Comparison of ENCODE assay signal across 23 cellular contexts in the genomic region with DNA sequence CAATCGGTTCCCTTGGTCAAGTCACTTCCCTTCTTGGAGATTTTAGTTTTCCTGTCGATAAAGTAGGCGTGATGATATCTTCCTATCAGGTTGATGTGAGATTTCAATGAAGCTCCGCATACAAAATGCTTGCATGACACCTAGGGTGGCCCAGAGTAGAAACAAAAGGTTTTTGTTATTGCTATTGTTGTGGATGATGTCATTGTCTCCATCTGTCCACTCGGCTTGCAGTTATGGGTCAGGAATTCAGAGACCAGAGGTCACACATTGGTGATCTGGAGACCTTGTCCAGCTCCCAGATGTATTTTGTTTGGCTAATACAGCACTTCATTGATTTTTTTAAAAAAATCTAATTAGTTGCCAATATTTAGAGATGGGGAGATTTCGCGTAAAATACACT.
DNase-seq lines count a peak whose midpoint lies in the region; ATAC-seq, FAIRE-seq and TF ChIP-seq lines count a peak whose summit lies in the region.
"Had no signal": no experiment of that assay in that cellular context is flagged by ENCODE, and none has a peak within 500 bp of the region (broad histone marks: within the 10 kb centered on the region; RNA-seq: fewer than 3 reads in every experiment).

No MANE protein-coding gene starts in this region.

- no peak overlapping the region for H3K23ac ChIP-seq in IMR-90 (ENCODE audit: low read depth, low read length)

- H3K14ac ChIP-seq in IMR-90 (replicated peaks; ENCODE audit: low read depth, low read length) = no peak overlapping the region

- no TSS peak for BruUV-seq in IMR-90 (replicated peaks; lab: Mats Ljungman, UMichigan)

- POLR2A ChIA-PET in IMR-90 (lab: Charles Lee; ENCODE audit: unreplicated experiment) = no interaction called here

- CTCF ChIA-PET in IMR-90 (lab: Yijun Ruan, JAX) = interaction anchor here (0.7 kb wide), 1 partner anchor 151 kb away, joined by 3 read pairs; no protein-coding TSS in a partner anchor

- H3K4me3 Mint-ChIP-seq in chondrocyte (ENCODE audit: unreplicated experiment) = no peak overlapping the region
- H3K4me3 Mint-ChIP-seq: activated naive CD4-positive, alpha-beta T cell treated with anti-CD3 and anti-CD28 coated beads, Interleukin-2, amount 50 U/mL, for 24 hours; CD8-positive, alpha-beta memory T cell; stimulated activated memory B cell treated with anti-CD40 and anti-IgM and Interleukin-4, amounts not matched to agents 10 μg/mL and 1 μg/mL and 100 μg/mL, for 72 hours had no signal

- no peak overlapping the region; the same call in 1 of the 2 replicates for H2AK5ac ChIP-seq in IMR-90 (ENCODE audit: low read depth, low read length)

- H4K91ac ChIP-seq in IMR-90 (ENCODE audit: insufficient read depth, low read depth, low read length) = no peak overlapping the region; the same call in 1 of the 2 replicates

- H4K5ac ChIP-seq in IMR-90 (ENCODE audit: low read depth, low read length) = no peak overlapping the region

- H2BK5ac ChIP-seq in IMR-90 (ENCODE audit: low read depth, low read length, poor library complexity, severe bottlenecking) = no peak overlapping the region

- no peak overlapping the region for H4K8ac ChIP-seq in IMR-90 (ENCODE audit: low read depth in 2 of 2, low read length in 2 of 2)

- H3K36me3 Mint-ChIP-seq in chondrocyte (ENCODE audit: low read depth) = peaks cover 2% of the 10 kb centered on the region
- H3K36me3 Mint-ChIP-seq: activated naive CD4-positive, alpha-beta T cell treated with anti-CD3 and anti-CD28 coated beads, Interleukin-2, amount 50 U/mL, for 24 hours; CD8-positive, alpha-beta memory T cell; stimulated activated memory B cell treated with anti-CD40 and anti-IgM and Interleukin-4, amounts not matched to agents 10 μg/mL and 1 μg/mL and 100 μg/mL, for 72 hours had no signal

- H4K20me1 ChIP-seq in IMR-90 (ENCODE audit: insufficient read depth, low read length) (no peaks in the 10 kb centered on the region), keratinocyte (ENCODE audit: control insufficient read depth, extremely low read depth, insufficient read depth, low read length) (no peaks in the 10 kb centered on the region)

- H3K79me2 ChIP-seq in keratinocyte (ENCODE audit: control insufficient read depth, insufficient read depth, low read length) = no peaks in the 10 kb centered on the region

- no peaks in the 10 kb centered on the region for H3K27me3 Mint-ChIP-seq in chondrocyte (ENCODE audit: low read depth)

- H2AFZ ChIP-seq in IMR-90 (replicated peaks; ENCODE audit: low read length, poor library complexity) = no peak overlapping the region
- H2AFZ ChIP-seq in keratinocyte (ENCODE audit: control insufficient read depth, low read length) = no peak overlapping the region

- no peak for TF ChIP-seq POLR2A in IMR-90 (IDR thresholded peaks at IDR 0.05; ENCODE audit: low read depth, low read length)

- no peak for TF ChIP-seq RAD21 in IMR-90 (IDR thresholded peaks at IDR 0.05; ENCODE audit: low read length)

- peaks cover 3% of the 10 kb centered on the region for H3K9me3 Mint-ChIP-seq in chondrocyte (ENCODE audit: low read depth)

- H2BK120ac ChIP-seq in IMR-90 (ENCODE audit: low read depth, low read length) = peak overlapping the region; percentile 49; the same call in 1 of the 2 replicates

- no peaks in the 10 kb centered on the region for H3K36me3 ChIP-seq in IMR-90 (ENCODE audit: control insufficient read depth, insufficient read depth, low read length)
- H3K36me3 ChIP-seq in keratinocyte (ENCODE audit: control insufficient read depth in 2 of 2, extremely low read depth in 1 of 2, insufficient read depth in 2 of 2, low read length in 2 of 2) = no peaks in the 10 kb centered on the region
- H3K36me3 ChIP-seq: left lung had no signal

- H3K4me1 ChIP-seq in IMR-90 (ENCODE audit: control insufficient read depth, insufficient read depth, low read length) (peaks cover 18% of the 10 kb centered on the region), keratinocyte (ENCODE audit: control insufficient read depth, extremely low read depth, insufficient read depth, low read length) (peaks cover 31% of the 10 kb centered on the region)

- H3K27ac ChIP-seq in IMR-90 (ENCODE audit: insufficient read depth, low read length) = no peak overlapping the region
- H3K27ac ChIP-seq in keratinocyte (ENCODE audit: control insufficient read depth, insufficient read depth, low read length) = no peak overlapping the region
- H3K27ac ChIP-seq: HL-60, left lung, psoas muscle, SK-N-MC, VCaP had no signal

- dilution Hi-C loops in IMR-90 (cut with HindIII; ENCODE audit: low sequenced_read_pairs, unreplicated experiment) (no loop called here), keratinocyte (cut with MboI; ENCODE audit: extremely low pct_ligation_motif_present, low sequenced_read_pairs) (no loop called here)

- no peak overlapping the region for H2AK9ac ChIP-seq in IMR-90 (replicated peaks; ENCODE audit: low read depth, low read length, poor library complexity)

- peak overlapping the region; percentile 21; the same call in 1 of the 2 replicates for H3K4ac ChIP-seq in IMR-90 (ENCODE audit: low read depth, low read length)

- H3K4me3 ChIP-seq in IMR-90 (ENCODE audit: insufficient read depth, low read depth, low read length) (no peak overlapping the region), keratinocyte (ENCODE audit: control insufficient read depth in 2 of 3, extremely low read depth in 1 of 3, insufficient read depth in 2 of 3, low read depth in 1 of 3, low read length in 3 of 3) (no peak overlapping the region)
- H3K4me3 ChIP-seq: left lung, psoas muscle, SK-N-MC, smooth muscle cell had no signal

- in situ Hi-C loops in IMR-90 (cut with MboI; ENCODE audit: low sequenced_read_pairs) = loop anchor here (10.0 kb wide), 1 partner anchor 585 kb away; no protein-coding TSS in a partner anchor

- WGBS in IMR-90 (ENCODE audit: extremely low coverage in 2 of 2, insufficient read length in 1 of 2), 2 experiments = no CpG with 5 or more reads among the region's 7 CpGs

- H2BK20ac ChIP-seq in IMR-90 (ENCODE audit: low read depth, low read length) = peak overlapping the region; percentile 46; the same call in 1 of the 2 replicates

- H3K9me3 ChIP-seq in IMR-90 (ENCODE audit: control insufficient read depth, insufficient read depth, low read length) = peaks cover 2% of the 10 kb centered on the region; the same call in 1 of the 2 replicates
- no peaks in the 10 kb centered on the region for H3K9me3 ChIP-seq in keratinocyte (ENCODE audit: control insufficient read depth, low read depth, low read length)
- H3K9me3 ChIP-seq: left lung, psoas muscle had no signal

- H3K27me3 ChIP-seq in IMR-90 (ENCODE audit: control insufficient read depth, insufficient read depth, low read length) = peaks cover 19% of the 10 kb centered on the region
- H3K27me3 ChIP-seq in keratinocyte (ENCODE audit: control insufficient read depth, extremely low read depth, insufficient read depth, low read length) = no peaks in the 10 kb centered on the region

- FAIRE-seq in keratinocyte (lab: Jason Lieb, UNC) = peak; percentile 23

- TF ChIP-seq CTCF in IMR-90 (conservative IDR thresholded peaks at IDR 0.05; ENCODE audit: low read depth, low read length) (no peak), chondrocyte (IDR thresholded peaks at IDR 0.05) (no peak), keratinocyte (optimal IDR thresholded peaks at IDR 0.05 in 1 of 3, IDR thresholded peaks at IDR 0.05 in 1 of 3, conservative IDR thresholded peaks at IDR 0.05 in 1 of 3; ENCODE audit: extremely low read depth in 1 of 3, insufficient read depth in 2 of 3, low read length in 3 of 3) (no peak)

- DNase-seq in IMR-90 = peak; percentile 21
- DNase-seq in chondrocyte (ENCODE audit: low spot score) = no peak
- DNase-seq in keratinocyte (ENCODE audit: low read depth, low spot score) = no peak
- no peak for DNase-seq in sciatic nerve (ENCODE audit: low spot score)
- no peak for DNase-seq in iPS-NIHi11 (ENCODE audit: low spot score)
- no peak for DNase-seq in GM03348 (ENCODE audit: low spot score)
- DNase-seq in activated CD4-positive, CD25-positive, alpha-beta regulatory T cell (lab: John Stamatoyannopoulos, UW) = no peak
- DNase-seq: activated CD4-positive, alpha-beta T cell treated with anti-CD3 and anti-CD28 coated beads, Interleukin-2, amount 50 U/mL, for 1 hour; aorta; CD8-positive, alpha-beta memory T cell; effector CD4-positive, alpha-beta T cell; left lung; NCI-H1417; NCI-H510A; psoas muscle had no signal

- H3K79me1 ChIP-seq in IMR-90 (ENCODE audit: low read depth in 1 of 2, low read length in 2 of 2) = no peaks in the 10 kb centered on the region

- no peak overlapping the region for H3K4me2 ChIP-seq in IMR-90 (ENCODE audit: low read depth, low read length)
- H3K4me2 ChIP-seq in keratinocyte (ENCODE audit: control insufficient read depth, extremely low read depth, insufficient read depth, low read depth, low read length) = no peak overlapping the region
- H3K4me2 ChIP-seq: smooth muscle cell had no signal

- ATAC-seq in IMR-90 (ENCODE audit: low read depth) = no peak
- peak; percentile 30 for ATAC-seq in sciatic nerve
- ATAC-seq: esophagus mucosa; left lung; Panc1; stimulated activated memory B cell treated with anti-CD40 and anti-IgM and Interleukin-4, amounts not matched to agents 10 μg/mL and 1 μg/mL and 100 μg/mL, for 72 hours had no signal

- intact Hi-C loops in IMR-90 (cut with micrococcal nuclease) (no loop called here), sciatic nerve (cut with DNase I) (no loop called here)

- H3K18ac ChIP-seq in IMR-90 (ENCODE audit: low read depth, low read length) = no peak overlapping the region

- H3K9me1 ChIP-seq in IMR-90 (ENCODE audit: insufficient read depth, low read length) (peaks cover 8% of the 10 kb centered on the region; the same call in 1 of the 2 replicates), keratinocyte (ENCODE audit: control insufficient read depth, extremely low read depth, insufficient read depth, low read length) (no peaks in the 10 kb centered on the region)

- H3K4me1 Mint-ChIP-seq in chondrocyte (ENCODE audit: low read depth) = peaks cover 69% of the 10 kb centered on the region
- H3K4me1 Mint-ChIP-seq: activated naive CD4-positive, alpha-beta T cell treated with anti-CD3 and anti-CD28 coated beads, Interleukin-2, amount 50 U/mL, for 24 hours; CD8-positive, alpha-beta memory T cell; stimulated activated memory B cell treated with anti-CD40 and anti-IgM and Interleukin-4, amounts not matched to agents 10 μg/mL and 1 μg/mL and 100 μg/mL, for 72 hours had no signal

- H3K9ac ChIP-seq in IMR-90 (ENCODE audit: low read depth, low read length) (no peak overlapping the region), keratinocyte (ENCODE audit: control insufficient read depth, extremely low read depth, insufficient read depth, low read length) (no peak overlapping the region)

- H3K56ac ChIP-seq in IMR-90 (ENCODE audit: extremely low read depth, insufficient read depth, low read length) = no peak overlapping the region

- 0 out of 3 replicates have a peak overlapping the region, but pooled peaks have one; percentile 5 for H2BK15ac ChIP-seq in IMR-90 (ENCODE audit: low read depth, low read length)

- H3K27ac Mint-ChIP-seq in chondrocyte (ENCODE audit: unreplicated experiment) = peak overlapping the region; percentile 11
- H3K27ac Mint-ChIP-seq: activated naive CD4-positive, alpha-beta T cell treated with anti-CD3 and anti-CD28 coated beads, Interleukin-2, amount 50 U/mL, for 24 hours; CD8-positive, alpha-beta memory T cell; stimulated activated memory B cell treated with anti-CD40 and anti-IgM and Interleukin-4, amounts not matched to agents 10 μg/mL and 1 μg/mL and 100 μg/mL, for 72 hours had no signal
